ENCODE assay signal across 13 cellular contexts in genomic region chr2:145760781-145761649, GRCh38.
DNase-seq lines count a peak whose midpoint lies in the region; ATAC-seq, FAIRE-seq and TF ChIP-seq lines count a peak whose summit lies in the region.
"Had no signal": no experiment of that assay in that cellular context is flagged by ENCODE, and none has a peak within 500 bp of the region (broad histone marks: within the 10 kb centered on the region; RNA-seq: fewer than 3 reads in every experiment).

No MANE protein-coding gene starts in this region.

- no peaks in the 10 kb centered on the region for H3K27me3 Mint-ChIP-seq in activated CD4-positive, alpha-beta T cell treated with anti-CD3 and anti-CD28 coated beads, Interleukin-2, amount 10 ng/mL, durations not matched to agents 24 days and 14 days

- no peaks in the 10 kb centered on the region for H3K9me3 Mint-ChIP-seq in activated CD4-positive, alpha-beta T cell treated with anti-CD3 and anti-CD28 coated beads, Interleukin-2, amount 10 ng/mL, durations not matched to agents 24 days and 14 days

- no peak overlapping the region for H3K27ac Mint-ChIP-seq in activated CD4-positive, alpha-beta T cell treated with anti-CD3 and anti-CD28 coated beads, Interleukin-2, amount 10 ng/mL, durations not matched to agents 24 days and 14 days

- H3K4me1 ChIP-seq in left ventricle myocardium inferior, result peaks cover 9% of the 10 kb centered on the region
- peaks cover 2 to 20% (median 15%) of the 10 kb centered on the region in 4 donors for H3K4me1 ChIP-seq in liver (ENCODE audit: control insufficient read depth in 4 of 4, insufficient read depth in 4 of 4, low read length in 3 of 4)

- TF ChIP-seq RAD21 in liver (IDR thresholded peaks at IDR 0.05), result peak in 1 of 2 donors; percentile 47

- ATAC-seq in Right ventricle myocardium inferior (no peak), GM21737 (IDR thresholded peaks at IDR 0.05; ENCODE audit: unreplicated experiment) (no peak)

- H3K4me3 ChIP-seq in left ventricle myocardium inferior (no peak overlapping the region), bronchial epithelial cell (ENCODE audit: low read depth, low read length) (no peak overlapping the region), liver (ENCODE audit: low read depth in 1 of 3, low read length in 3 of 3) (no peak overlapping the region)

- 34% methylated on average over 4 of the region's 4 CpGs for WGBS in liver

- H3K27me3 ChIP-seq in left ventricle myocardium inferior (ENCODE audit: low read depth) (no peaks in the 10 kb centered on the region), bronchial epithelial cell (ENCODE audit: control insufficient read depth, insufficient read depth, low read length) (no peaks in the 10 kb centered on the region), liver (ENCODE audit: control insufficient read depth in 4 of 4, insufficient read depth in 4 of 4, low read length in 3 of 4) (no peaks in the 10 kb centered on the region)

- no peak overlapping the region for H3K9ac ChIP-seq in liver (ENCODE audit: low read depth in 1 of 2, low read length in 2 of 2)

- no peaks in the 10 kb centered on the region for H3K9me3 ChIP-seq in left ventricle myocardium inferior (replicated peaks)
- no peaks in the 10 kb centered on the region for H3K9me3 ChIP-seq in liver (ENCODE audit: control insufficient read depth in 4 of 4, low read length in 3 of 4)

- TF ChIP-seq CTCF in left ventricle myocardium inferior (IDR thresholded peaks at IDR 0.05; ENCODE audit: borderline replicate concordance), result no peak
- TF ChIP-seq CTCF in bronchial epithelial cell (IDR thresholded peaks at IDR 0.05; ENCODE audit: insufficient read depth, low read length, severe bottlenecking), result no peak
- TF ChIP-seq CTCF in liver (IDR thresholded peaks at IDR 0.05; ENCODE audit: low read depth, low read length, missing input control), result no peak

- no peaks in the 10 kb centered on the region for H3K4me1 Mint-ChIP-seq in activated CD4-positive, alpha-beta T cell treated with anti-CD3 and anti-CD28 coated beads, Interleukin-2, amount 10 ng/mL, durations not matched to agents 24 days and 14 days

- no peaks in the 10 kb centered on the region for H3K36me3 ChIP-seq in left ventricle myocardium inferior
- H3K36me3 ChIP-seq in bronchial epithelial cell (ENCODE audit: control insufficient read depth, insufficient read depth, low read length), result no peaks in the 10 kb centered on the region
- H3K36me3 ChIP-seq in liver (ENCODE audit: control insufficient read depth in 4 of 4, insufficient read depth in 3 of 4, low read depth in 1 of 4, low read length in 3 of 4), result no peaks in the 10 kb centered on the region

- DNase-seq in left ventricle myocardium inferior (no peak), Right ventricle myocardium inferior (ENCODE audit: missing footprints) (no peak), bronchial epithelial cell (ENCODE audit: low read depth) (peak; percentile 92), DMS153 treated with DMSO at 0.1 percent for 48 hours (lab: John Stamatoyannopoulos, UW; ENCODE audit: unreplicated experiment) (no peak), NCI-H2196 treated with DMSO at 0.1 percent for 48 hours (lab: John Stamatoyannopoulos, UW; ENCODE audit: unreplicated experiment) (no peak)
- no peak for DNase-seq in activated CD4-positive, alpha-beta T cell treated with anti-CD3 and anti-CD28 coated beads, Interleukin-2, amount 10 ng/mL, durations not matched to agents 24 days and 14 days
- DNase-seq: activated effector memory CD4-positive, alpha-beta T cell treated with Interleukin-2 at 50 U/mL for 16 hours; effector CD8-positive, alpha-beta T cell; MM.1S; NCI-H82; stimulated activated CD8-positive, alpha-beta memory T cell treated with anti-CD3 and anti-CD28 coated beads, Interleukin-4, amount 100 ng/mL, for 48 hours had no signal

- no peak for FAIRE-seq in bronchial epithelial cell (lab: Jason Lieb, UNC)

- H3K27ac ChIP-seq in left ventricle myocardium inferior (replicated peaks) (peak overlapping the region; percentile 4), liver (ENCODE audit: low read depth in 1 of 2, low read length in 2 of 2) (peak overlapping the region; percentile 67 to 76)

- H3K4me3 Mint-ChIP-seq in activated CD4-positive, alpha-beta T cell treated with anti-CD3 and anti-CD28 coated beads, Interleukin-2, amount 10 ng/mL, durations not matched to agents 24 days and 14 days, result no peak overlapping the region

- no peaks in the 10 kb centered on the region for H3K36me3 Mint-ChIP-seq in activated CD4-positive, alpha-beta T cell treated with anti-CD3 and anti-CD28 coated beads, Interleukin-2, amount 10 ng/mL, durations not matched to agents 24 days and 14 days (ENCODE audit: low read depth)

- intact Hi-C loops in left ventricle myocardium inferior (cut with micrococcal nuclease) (no loop called here), Right ventricle myocardium inferior (cut with DNase I) (no loop called here)
- intact Hi-C loops in activated CD4-positive, alpha-beta T cell treated with anti-CD3 and anti-CD28 coated beads, Interleukin-2, amount 10 ng/mL, durations not matched to agents 24 days and 14 days (cut with micrococcal nuclease), result no loop called here

TF ChIP-seq in liver, 16 proteins besides CTCF, POLR2A, EP300 and RAD21:
- peak; percentile 21 for TF ChIP-seq REST (IDR thresholded peaks at IDR 0.05)
- peak; percentile 30 for TF ChIP-seq MAX (IDR thresholded peaks at IDR 0.05)
- TF ChIP-seq NR2F2 (IDR thresholded peaks at IDR 0.05), result no peak
- TF ChIP-seq RXRA (IDR thresholded peaks at IDR 0.05), result peak; percentile 62 to 75
- peak; percentile 60 for TF ChIP-seq ZBTB33 (IDR thresholded peaks at IDR 0.05)
- TF ChIP-seq FOXA1 (IDR thresholded peaks at IDR 0.05), result no peak
- TF ChIP-seq JUND (IDR thresholded peaks at IDR 0.05), result peak; percentile 82 to 88
- TF ChIP-seq SP1 (IDR thresholded peaks at IDR 0.05), result peak; percentile 65
- peak; percentile 51 for TF ChIP-seq YY1 (IDR thresholded peaks at IDR 0.05)
- TF ChIP-seq FOXA2 (IDR thresholded peaks at IDR 0.05), result peak; percentile 62
- peak in 1 of 2 donors; percentile 74 for TF ChIP-seq EGR1 (IDR thresholded peaks at IDR 0.05; ENCODE audit: low read depth in 2 of 2)
- no peak for TF ChIP-seq TAF1 (conservative IDR thresholded peaks at IDR 0.05)
- peak; percentile 18 to 22 for TF ChIP-seq GABPA (IDR thresholded peaks at IDR 0.05 in 1 of 2, conservative IDR thresholded peaks at IDR 0.05 in 1 of 2)
- peak; percentile 51 for TF ChIP-seq ATF3 (IDR thresholded peaks at IDR 0.05)
- peak; percentile 96 for TF ChIP-seq HNF4A (conservative IDR thresholded peaks at IDR 0.05)
- TF ChIP-seq HNF4G (IDR thresholded peaks at IDR 0.05), result peak; percentile 90
